In the genomic region with DNA sequence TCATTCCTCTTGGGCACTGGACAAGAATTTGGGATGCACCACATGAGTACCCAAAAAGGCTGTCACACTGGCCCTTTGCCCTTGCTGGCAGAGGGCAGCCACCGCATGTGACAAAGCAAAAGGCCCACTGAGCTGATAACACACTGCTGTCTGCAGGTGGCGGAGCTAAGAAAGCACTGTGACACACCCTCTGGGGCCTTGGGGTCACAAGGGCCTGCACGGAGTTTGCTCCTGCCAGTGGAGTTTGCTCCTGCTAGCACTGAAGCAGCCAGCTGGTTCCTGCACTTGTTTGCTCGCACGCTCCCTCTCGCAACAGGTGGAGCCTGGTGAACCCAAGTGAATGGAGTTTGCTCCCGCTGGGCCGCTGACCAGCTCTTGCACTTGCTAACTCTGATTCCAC, we compare ENCODE assay signal across 20 cellular contexts.
"Had no signal": no experiment of that assay in that cellular context is flagged by ENCODE, and none has a peak within 500 bp of the region (broad histone marks: within the 10 kb centered on the region; RNA-seq: fewer than 3 reads in every experiment).

No MANE protein-coding gene starts in this region.

- DNase-seq: activated CD4-positive, alpha-beta memory T cell treated with anti-CD3 and anti-CD28 coated beads for 36 hours; activated CD4-positive, alpha-beta T cell treated with anti-CD3 and anti-CD28 coated beads for 36 hours; activated effector memory CD4-positive, alpha-beta T cell treated with Interleukin-2 at 50 U/mL for 16 hours; activated T-cell treated with anti-CD3 and anti-CD28 coated beads, Interleukin-2, amount 50 U/mL, for 4 hours; hypothalamus; kidney glomerular epithelial cell; midbrain; naive B cell; stimulated activated CD4-positive, alpha-beta T cell treated with anti-CD3 and anti-CD28 coated beads, Interleukin-15, amount 100 ng/mL, for 24 hours; stimulated activated CD4-positive, alpha-beta T cell treated with anti-CD3 and anti-CD28 coated beads, Interleukin-4, amount 100 ng/mL, for 1 hour; stimulated activated naive CD8-positive, alpha-beta T cell treated with anti-CD3 and anti-CD28 coated beads, Interleukin-15, Interleukin-2, amounts not matched to agents 100 U/mL and 50 U/mL, for 24 hours; T-helper 1 cell; T1000; WERI-Rb-1 had no signal

- H3K4me3 ChIP-seq: cardiac muscle cell, esophagus muscularis mucosa, lung, suprapubic skin had no signal

- ATAC-seq: activated CD4-positive, alpha-beta T cell treated with anti-CD3 and anti-CD28 coated beads for 36 hours; activated naive CD4-positive, alpha-beta T cell treated with anti-CD3 and anti-CD28 coated beads, Interleukin-2, amount 50 U/mL, for 72 hours; activated T-cell treated with anti-CD3 and anti-CD28 coated beads, Interleukin-2, amount 50 U/mL, for 4 hours; stimulated activated naive CD8-positive, alpha-beta T cell treated with anti-CD3 and anti-CD28 coated beads, Interleukin-15, Interleukin-2, amounts not matched to agents 100 U/mL and 50 U/mL, for 24 hours had no signal

- H3K36me3 ChIP-seq: cardiac muscle cell, esophagus muscularis mucosa, neutrophil, suprapubic skin, WERI-Rb-1 had no signal

- H3K4me1 ChIP-seq: esophagus muscularis mucosa, suprapubic skin had no signal

- H3K27ac ChIP-seq: cardiac muscle cell, esophagus muscularis mucosa, neutrophil, suprapubic skin, WERI-Rb-1 had no signal

- H3K9me3 ChIP-seq: esophagus muscularis mucosa, neutrophil, suprapubic skin had no signal

- H3K27me3 ChIP-seq: cardiac muscle cell, esophagus muscularis mucosa, neutrophil, suprapubic skin had no signal
